ENCODE assay signal across 1 cellular context in the genomic region with DNA sequence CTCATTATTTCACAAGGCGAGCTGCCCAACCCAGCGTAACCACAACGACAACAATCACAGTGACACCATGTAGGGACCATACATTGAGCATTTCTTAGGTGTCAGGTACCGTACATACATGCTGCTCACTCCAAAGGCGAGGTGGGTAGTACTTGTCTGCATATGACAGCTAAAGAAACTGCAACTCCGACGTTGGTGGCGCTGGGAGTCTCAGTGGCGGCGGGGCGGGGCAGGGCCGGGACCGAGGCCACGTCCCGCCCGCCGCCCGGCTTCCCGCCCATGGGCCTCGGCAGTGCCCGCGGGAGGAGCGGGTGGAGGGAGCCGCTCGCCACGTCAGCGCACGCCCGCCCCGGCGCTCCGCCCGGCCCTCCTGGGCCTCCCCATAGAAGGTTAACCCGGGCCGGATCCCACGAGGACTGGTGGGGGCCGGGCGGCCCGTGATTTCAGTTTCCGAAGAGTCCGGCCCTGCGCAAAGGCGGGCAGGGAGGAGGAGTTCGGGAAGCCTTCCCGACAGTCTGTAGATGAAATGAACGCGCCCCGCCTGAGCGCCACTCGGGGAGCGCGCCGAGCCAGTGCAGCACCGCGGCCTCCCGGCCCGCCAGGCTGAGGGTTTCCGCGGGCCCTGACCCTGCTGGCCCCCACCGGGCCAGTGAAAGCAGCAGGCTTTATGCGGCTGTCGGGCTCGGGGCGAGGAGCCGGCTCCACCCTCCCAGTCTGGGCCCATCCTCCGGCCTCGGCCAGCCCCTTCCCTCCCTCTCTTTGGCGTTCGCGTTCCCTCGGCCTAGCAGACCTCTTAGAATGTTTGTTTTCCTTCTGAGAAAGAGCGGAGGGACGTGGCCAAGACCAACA.
TF ChIP-seq lines count a peak whose summit lies in the region.

No MANE protein-coding gene starts in this region.

TF ChIP-seq in HepG2, 621 proteins besides CTCF, POLR2A, EP300 and RAD21 (continued from another document and continues in another):
- TF ChIP-seq, protein P1, sequence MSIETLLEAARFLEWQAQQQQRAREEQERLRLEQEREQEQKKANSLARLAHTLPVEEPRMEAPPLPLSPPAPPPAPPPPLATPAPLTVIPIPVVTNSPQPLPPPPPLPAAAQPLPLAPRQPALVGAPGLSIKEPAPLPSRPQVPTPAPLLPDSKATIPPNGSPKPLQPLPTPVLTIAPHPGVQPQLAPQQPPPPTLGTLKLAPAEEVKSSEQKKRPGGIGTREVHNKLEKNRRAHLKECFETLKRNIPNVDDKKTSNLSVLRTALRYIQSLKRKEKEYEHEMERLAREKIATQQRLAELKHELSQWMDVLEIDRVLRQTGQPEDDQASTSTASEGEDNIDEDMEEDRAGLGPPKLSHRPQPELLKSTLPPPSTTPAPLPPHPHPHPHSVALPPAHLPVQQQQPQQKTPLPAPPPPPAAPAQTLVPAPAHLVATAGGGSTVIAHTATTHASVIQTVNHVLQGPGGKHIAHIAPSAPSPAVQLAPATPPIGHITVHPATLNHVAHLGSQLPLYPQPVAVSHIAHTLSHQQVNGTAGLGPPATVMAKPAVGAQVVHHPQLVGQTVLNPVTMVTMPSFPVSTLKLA (IDR thresholded peaks at IDR 0.05) = no peak
- no peak for TF ChIP-seq RORA (CRISPR knock-in tag; IDR thresholded peaks at IDR 0.05)
- TF ChIP-seq ZFP90 (CRISPR knock-in tag; IDR thresholded peaks at IDR 0.05; ENCODE audit: borderline replicate concordance) = peak; percentile 53; the same call in 1 of the 2 replicates
- TF ChIP-seq FOSL2 (CRISPR knock-in tag; IDR thresholded peaks at IDR 0.05) = peak; percentile 15; the same call in 1 of the 2 replicates
- no peak for TF ChIP-seq ZIK1 (CRISPR knock-in tag; IDR thresholded peaks at IDR 0.05; ENCODE audit: borderline replicate concordance, low read depth)
- no peak for TF ChIP-seq ZNF432 (CRISPR knock-in tag; IDR thresholded peaks at IDR 0.05; ENCODE audit: borderline replicate concordance)
- TF ChIP-seq, protein P2, sequence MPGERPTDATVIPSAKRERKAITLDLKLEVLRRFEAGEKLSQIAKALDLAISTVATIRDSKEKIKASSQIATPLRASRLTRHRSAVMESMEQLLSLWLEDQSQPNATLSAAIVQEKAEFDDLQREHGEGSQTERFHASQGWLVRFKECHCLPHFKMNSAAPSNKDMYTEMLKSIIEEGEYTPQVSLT (CRISPR knock-in tag; IDR thresholded peaks at IDR 0.05; ENCODE audit: borderline replicate concordance, low read depth) = no peak
- TF ChIP-seq NFKB2 (CRISPR knock-in tag; IDR thresholded peaks at IDR 0.05; ENCODE audit: borderline replicate concordance) = peak; percentile 91; the same call in 1 of the 2 replicates
- no peak for TF ChIP-seq HIVEP1 (CRISPR knock-in tag; IDR thresholded peaks at IDR 0.05)
- TF ChIP-seq, protein P3, sequence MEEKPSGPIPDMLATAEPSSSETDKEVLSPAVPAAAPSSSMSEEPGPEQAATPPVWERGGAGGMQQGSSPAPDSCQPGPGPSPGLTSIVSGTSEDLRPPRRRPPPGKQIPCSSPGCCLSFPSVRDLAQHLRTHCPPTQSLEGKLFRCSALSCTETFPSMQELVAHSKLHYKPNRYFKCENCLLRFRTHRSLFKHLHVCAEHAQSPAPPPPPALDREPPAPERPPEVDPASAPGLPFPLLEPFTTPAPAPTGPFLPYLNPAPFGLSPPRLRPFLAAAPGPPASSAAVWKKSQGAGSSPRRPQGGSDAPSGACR (CRISPR knock-in tag; IDR thresholded peaks at IDR 0.05) = peak; percentile 83; the same call in 1 of the 2 replicates
- TF ChIP-seq ZNF543 (CRISPR knock-in tag; IDR thresholded peaks at IDR 0.05) = no peak; the same call in 1 of the 2 replicates
- peak; percentile 32; the same call in 1 of the 2 replicates for TF ChIP-seq REPIN1 (CRISPR knock-in tag; IDR thresholded peaks at IDR 0.05; ENCODE audit: borderline replicate concordance, low read depth)
- TF ChIP-seq ZNF652 (CRISPR knock-in tag; IDR thresholded peaks at IDR 0.05; ENCODE audit: borderline replicate concordance, low read depth) = no peak
- TF ChIP-seq ZKSCAN5 (CRISPR knock-in tag; IDR thresholded peaks at IDR 0.05) = no peak
- no peak for TF ChIP-seq ZNF720 (CRISPR knock-in tag; IDR thresholded peaks at IDR 0.05)
- TF ChIP-seq KDM2A (CRISPR knock-in tag; IDR thresholded peaks at IDR 0.05; ENCODE audit: borderline replicate concordance, low read depth) = peak; percentile 64
- TF ChIP-seq SUZ12 (IDR thresholded peaks at IDR 0.05; ENCODE audit: low read depth, low read length) = no peak
- peak; percentile 55 for TF ChIP-seq KAT8 (CRISPR knock-in tag; IDR thresholded peaks at IDR 0.05)
- TF ChIP-seq FOSL1 (CRISPR knock-in tag; IDR thresholded peaks at IDR 0.05; ENCODE audit: borderline replicate concordance) = no peak
- no peak for TF ChIP-seq IKZF1 (IDR thresholded peaks at IDR 0.05)
- TF ChIP-seq KMT2B (CRISPR knock-in tag; IDR thresholded peaks at IDR 0.05) = peak; percentile 49; the same call in 1 of the 2 replicates
- 0 out of 2 replicates have a peak, but pooled peaks have one; percentile 63 for TF ChIP-seq ZNF607 (CRISPR knock-in tag; IDR thresholded peaks at IDR 0.05; ENCODE audit: borderline replicate concordance)
- peak; percentile 75 for TF ChIP-seq HOXA5 (CRISPR knock-in tag; IDR thresholded peaks at IDR 0.05)
- TF ChIP-seq ZNF788 (CRISPR knock-in tag; IDR thresholded peaks at IDR 0.05; ENCODE audit: borderline replicate concordance) = peak; percentile 23; the same call in 1 of the 2 replicates
- peak; percentile 80 for TF ChIP-seq MTA1 (CRISPR knock-in tag; IDR thresholded peaks at IDR 0.05; ENCODE audit: borderline replicate concordance)
- TF ChIP-seq RARG (CRISPR knock-in tag; IDR thresholded peaks at IDR 0.05; ENCODE audit: low read depth) = no peak
- no peak for TF ChIP-seq ZNF496 (CRISPR knock-in tag; IDR thresholded peaks at IDR 0.05; ENCODE audit: insufficient replicate concordance)
- TF ChIP-seq TGIF2 (CRISPR knock-in tag; IDR thresholded peaks at IDR 0.05) = no peak
- peak; percentile 31; the same call in 1 of the 2 replicates for TF ChIP-seq HOXD1 (CRISPR knock-in tag; IDR thresholded peaks at IDR 0.05)
- TF ChIP-seq ISL2 (CRISPR knock-in tag; IDR thresholded peaks at IDR 0.05) = peak; percentile 53; the same call in 1 of the 2 replicates
- TF ChIP-seq, protein P4, sequence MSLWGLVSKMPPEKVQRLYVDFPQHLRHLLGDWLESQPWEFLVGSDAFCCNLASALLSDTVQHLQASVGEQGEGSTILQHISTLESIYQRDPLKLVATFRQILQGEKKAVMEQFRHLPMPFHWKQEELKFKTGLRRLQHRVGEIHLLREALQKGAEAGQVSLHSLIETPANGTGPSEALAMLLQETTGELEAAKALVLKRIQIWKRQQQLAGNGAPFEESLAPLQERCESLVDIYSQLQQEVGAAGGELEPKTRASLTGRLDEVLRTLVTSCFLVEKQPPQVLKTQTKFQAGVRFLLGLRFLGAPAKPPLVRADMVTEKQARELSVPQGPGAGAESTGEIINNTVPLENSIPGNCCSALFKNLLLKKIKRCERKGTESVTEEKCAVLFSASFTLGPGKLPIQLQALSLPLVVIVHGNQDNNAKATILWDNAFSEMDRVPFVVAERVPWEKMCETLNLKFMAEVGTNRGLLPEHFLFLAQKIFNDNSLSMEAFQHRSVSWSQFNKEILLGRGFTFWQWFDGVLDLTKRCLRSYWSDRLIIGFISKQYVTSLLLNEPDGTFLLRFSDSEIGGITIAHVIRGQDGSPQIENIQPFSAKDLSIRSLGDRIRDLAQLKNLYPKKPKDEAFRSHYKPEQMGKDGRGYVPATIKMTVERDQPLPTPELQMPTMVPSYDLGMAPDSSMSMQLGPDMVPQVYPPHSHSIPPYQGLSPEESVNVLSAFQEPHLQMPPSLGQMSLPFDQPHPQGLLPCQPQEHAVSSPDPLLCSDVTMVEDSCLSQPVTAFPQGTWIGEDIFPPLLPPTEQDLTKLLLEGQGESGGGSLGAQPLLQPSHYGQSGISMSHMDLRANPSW (CRISPR knock-in tag; IDR thresholded peaks at IDR 0.05; ENCODE audit: borderline replicate concordance) = no peak
- no peak for TF ChIP-seq ZNF552 (CRISPR knock-in tag; IDR thresholded peaks at IDR 0.05; ENCODE audit: borderline replicate concordance)
- peak; percentile 83 for TF ChIP-seq KDM3A (CRISPR knock-in tag; IDR thresholded peaks at IDR 0.05; ENCODE audit: low read depth)
- TF ChIP-seq, protein P5, sequence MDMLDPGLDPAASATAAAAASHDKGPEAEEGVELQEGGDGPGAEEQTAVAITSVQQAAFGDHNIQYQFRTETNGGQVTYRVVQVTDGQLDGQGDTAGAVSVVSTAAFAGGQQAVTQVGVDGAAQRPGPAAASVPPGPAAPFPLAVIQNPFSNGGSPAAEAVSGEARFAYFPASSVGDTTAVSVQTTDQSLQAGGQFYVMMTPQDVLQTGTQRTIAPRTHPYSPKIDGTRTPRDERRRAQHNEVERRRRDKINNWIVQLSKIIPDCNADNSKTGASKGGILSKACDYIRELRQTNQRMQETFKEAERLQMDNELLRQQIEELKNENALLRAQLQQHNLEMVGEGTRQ (IDR thresholded peaks at IDR 0.05; ENCODE audit: low read depth, low read length) = no peak
- TF ChIP-seq, protein P5 (CRISPR knock-in tag; IDR thresholded peaks at IDR 0.05; ENCODE audit: borderline replicate concordance) = no peak
- peak; percentile 88 for TF ChIP-seq BRD4 (CRISPR knock-in tag; IDR thresholded peaks at IDR 0.05)
- TF ChIP-seq ZNF678 (CRISPR knock-in tag; IDR thresholded peaks at IDR 0.05) = no peak
- TF ChIP-seq ZSCAN29 (CRISPR knock-in tag; conservative IDR thresholded peaks at IDR 0.05) = no peak
- TF ChIP-seq HNF4G (IDR thresholded peaks at IDR 0.05; ENCODE audit: borderline replicate concordance, low read depth, low read length) = 0 out of 2 replicates have a peak, but pooled peaks have one; percentile 14
- TF ChIP-seq HNF4G (CRISPR knock-in tag; IDR thresholded peaks at IDR 0.05; ENCODE audit: borderline replicate concordance, low read depth) = 0 out of 2 replicates have a peak, but pooled peaks have one; percentile 50
- no peak; the same call in 1 of the 2 replicates for TF ChIP-seq ZNF224 (CRISPR knock-in tag; IDR thresholded peaks at IDR 0.05)
- TF ChIP-seq, protein P6, sequence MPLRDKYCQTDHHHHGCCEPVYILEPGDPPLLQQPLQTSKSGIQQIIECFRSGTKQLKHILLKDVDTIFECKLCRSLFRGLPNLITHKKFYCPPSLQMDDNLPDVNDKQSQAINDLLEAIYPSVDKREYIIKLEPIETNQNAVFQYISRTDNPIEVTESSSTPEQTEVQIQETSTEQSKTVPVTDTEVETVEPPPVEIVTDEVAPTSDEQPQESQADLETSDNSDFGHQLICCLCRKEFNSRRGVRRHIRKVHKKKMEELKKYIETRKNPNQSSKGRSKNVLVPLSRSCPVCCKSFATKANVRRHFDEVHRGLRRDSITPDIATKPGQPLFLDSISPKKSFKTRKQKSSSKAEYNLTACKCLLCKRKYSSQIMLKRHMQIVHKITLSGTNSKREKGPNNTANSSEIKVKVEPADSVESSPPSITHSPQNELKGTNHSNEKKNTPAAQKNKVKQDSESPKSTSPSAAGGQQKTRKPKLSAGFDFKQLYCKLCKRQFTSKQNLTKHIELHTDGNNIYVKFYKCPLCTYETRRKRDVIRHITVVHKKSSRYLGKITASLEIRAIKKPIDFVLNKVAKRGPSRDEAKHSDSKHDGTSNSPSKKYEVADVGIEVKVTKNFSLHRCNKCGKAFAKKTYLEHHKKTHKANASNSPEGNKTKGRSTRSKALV (CRISPR knock-in tag; IDR thresholded peaks at IDR 0.05) = peak; percentile 94
- no peak for TF ChIP-seq CREM (IDR thresholded peaks at IDR 0.05)
- no peak for TF ChIP-seq CREM (CRISPR knock-in tag; IDR thresholded peaks at IDR 0.05)
- TF ChIP-seq ATF7 (IDR thresholded peaks at IDR 0.05) = no peak
- TF ChIP-seq ATF7 (CRISPR knock-in tag; IDR thresholded peaks at IDR 0.05) = no peak
- no peak for TF ChIP-seq ZFP36L2 (CRISPR knock-in tag; IDR thresholded peaks at IDR 0.05)
- TF ChIP-seq, protein P7, sequence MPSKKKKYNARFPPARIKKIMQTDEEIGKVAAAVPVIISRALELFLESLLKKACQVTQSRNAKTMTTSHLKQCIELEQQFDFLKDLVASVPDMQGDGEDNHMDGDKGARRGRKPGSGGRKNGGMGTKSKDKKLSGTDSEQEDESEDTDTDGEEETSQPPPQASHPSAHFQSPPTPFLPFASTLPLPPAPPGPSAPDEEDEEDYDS (CRISPR knock-in tag; IDR thresholded peaks at IDR 0.05) = peak; percentile 57; the same call in 1 of the 2 replicates
- TF ChIP-seq, protein P8, sequence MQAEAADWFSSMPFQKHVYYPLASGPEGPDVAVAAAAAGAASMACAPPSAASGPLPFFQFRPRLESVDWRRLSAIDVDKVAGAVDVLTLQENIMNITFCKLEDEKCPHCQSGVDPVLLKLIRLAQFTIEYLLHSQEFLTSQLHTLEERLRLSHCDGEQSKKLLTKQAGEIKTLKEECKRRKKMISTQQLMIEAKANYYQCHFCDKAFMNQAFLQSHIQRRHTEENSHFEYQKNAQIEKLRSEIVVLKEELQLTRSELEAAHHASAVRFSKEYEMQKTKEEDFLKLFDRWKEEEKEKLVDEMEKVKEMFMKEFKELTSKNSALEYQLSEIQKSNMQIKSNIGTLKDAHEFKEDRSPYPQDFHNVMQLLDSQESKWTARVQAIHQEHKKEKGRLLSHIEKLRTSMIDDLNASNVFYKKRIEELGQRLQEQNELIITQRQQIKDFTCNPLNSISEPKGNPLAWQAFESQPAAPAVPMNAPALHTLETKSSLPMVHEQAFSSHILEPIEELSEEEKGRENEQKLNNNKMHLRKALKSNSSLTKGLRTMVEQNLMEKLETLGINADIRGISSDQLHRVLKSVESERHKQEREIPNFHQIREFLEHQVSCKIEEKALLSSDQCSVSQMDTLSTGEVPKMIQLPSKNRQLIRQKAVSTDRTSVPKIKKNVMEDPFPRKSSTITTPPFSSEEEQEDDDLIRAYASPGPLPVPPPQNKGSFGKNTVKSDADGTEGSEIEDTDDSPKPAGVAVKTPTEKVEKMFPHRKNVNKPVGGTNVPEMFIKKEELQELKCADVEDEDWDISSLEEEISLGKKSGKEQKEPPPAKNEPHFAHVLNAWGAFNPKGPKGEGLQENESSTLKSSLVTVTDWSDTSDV (CRISPR knock-in tag; IDR thresholded peaks at IDR 0.05) = no peak
- TF ChIP-seq RFXAP (CRISPR knock-in tag; IDR thresholded peaks at IDR 0.05; ENCODE audit: borderline replicate concordance) = peak; percentile 72; the same call in 1 of the 2 replicates
- no peak for TF ChIP-seq EZH2 (conservative IDR thresholded peaks at IDR 0.05; ENCODE audit: low read depth, low read length)
